ENCODE assay signal across 7 cellular contexts in the genomic region with DNA sequence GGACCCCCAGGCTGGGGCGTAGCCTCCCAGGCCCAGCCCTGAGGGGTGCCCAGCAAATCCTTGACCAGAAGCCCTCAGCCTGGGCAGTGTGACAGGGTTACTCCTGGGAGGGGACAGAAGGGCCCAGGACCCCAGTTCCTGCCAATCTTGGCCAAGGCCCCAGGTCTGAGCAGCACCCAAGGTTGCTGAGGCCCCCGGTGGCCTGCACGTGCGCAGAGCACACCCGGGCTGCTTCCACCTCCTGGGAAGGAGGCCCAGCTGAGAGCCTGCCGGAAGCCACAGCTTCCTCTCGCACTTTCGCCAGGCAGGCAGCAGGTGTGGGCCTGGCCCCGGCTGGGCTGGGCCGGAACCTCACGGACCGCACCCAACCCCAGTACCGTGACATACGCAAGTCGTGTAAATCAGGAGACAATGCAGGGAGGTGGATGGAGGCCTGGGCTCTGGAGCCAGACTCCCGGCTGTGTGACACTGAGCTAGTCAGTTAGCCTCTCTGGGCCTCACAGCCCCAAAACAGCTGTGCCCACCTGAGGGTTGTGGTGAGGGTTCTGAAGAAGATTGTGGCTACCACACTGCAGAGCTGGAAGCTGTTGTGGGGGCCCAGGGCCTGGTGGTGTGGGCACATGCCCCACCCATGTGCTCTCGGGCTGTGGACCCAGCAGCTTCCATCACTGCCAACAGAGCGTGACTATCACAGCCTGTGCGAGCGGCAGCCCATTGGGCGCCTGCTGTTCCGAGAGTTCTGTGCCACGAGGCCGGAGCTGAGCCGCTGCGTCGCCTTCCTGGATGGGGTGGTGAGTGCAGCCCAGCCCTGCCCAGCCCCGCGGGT. TPM values are rescaled to one million over a fixed set of nuclear protein-coding genes. Genes with fewer than 3 reads are reported as not detected.
DNase-seq lines count a peak whose midpoint lies in the region; ATAC-seq lines count a peak whose summit lies in the region.

No MANE protein-coding gene starts in this region.

- ATAC-seq in GM19452 (IDR thresholded peaks at IDR 0.05; ENCODE audit: unreplicated experiment) (peak; percentile 45), HG03432 (IDR thresholded peaks at IDR 0.05; ENCODE audit: unreplicated experiment) (peak; percentile 44)

- peaks cover 85% of the 10 kb centered on the region for H3K4me1 Mint-ChIP-seq in stimulated activated naive CD8-positive, alpha-beta T cell treated with anti-CD3 and anti-CD28 coated beads, Interleukin-15, Interleukin-2, amounts not matched to agents 100 ng/mL and 50 ng/mL, for 24 hours (ENCODE audit: low read depth)

- H3K4me3 Mint-ChIP-seq in stimulated activated naive CD8-positive, alpha-beta T cell treated with anti-CD3 and anti-CD28 coated beads, Interleukin-15, Interleukin-2, amounts not matched to agents 100 ng/mL and 50 ng/mL, for 24 hours = peak overlapping the region; percentile 95

- intact Hi-C loops in cardiac septum (cut with DNase I) = no loop called here

- H3K27ac Mint-ChIP-seq in stimulated activated naive CD8-positive, alpha-beta T cell treated with anti-CD3 and anti-CD28 coated beads, Interleukin-15, Interleukin-2, amounts not matched to agents 100 ng/mL and 50 ng/mL, for 24 hours = peak overlapping the region; percentile 97

- no peaks in the 10 kb centered on the region for H3K9me3 Mint-ChIP-seq in stimulated activated naive CD8-positive, alpha-beta T cell treated with anti-CD3 and anti-CD28 coated beads, Interleukin-15, Interleukin-2, amounts not matched to agents 100 ng/mL and 50 ng/mL, for 24 hours

- no peaks in the 10 kb centered on the region for H3K27me3 Mint-ChIP-seq in stimulated activated naive CD8-positive, alpha-beta T cell treated with anti-CD3 and anti-CD28 coated beads, Interleukin-15, Interleukin-2, amounts not matched to agents 100 ng/mL and 50 ng/mL, for 24 hours

- H3K36me3 Mint-ChIP-seq in stimulated activated naive CD8-positive, alpha-beta T cell treated with anti-CD3 and anti-CD28 coated beads, Interleukin-15, Interleukin-2, amounts not matched to agents 100 ng/mL and 50 ng/mL, for 24 hours (ENCODE audit: low read depth) = peaks cover 69% of the 10 kb centered on the region

- peak; percentile 76 to 82 for DNase-seq in activated CD4-positive, alpha-beta T cell treated with anti-CD3 and anti-CD28 coated beads, Interleukin-2, amount 50 U/mL, for 48 hours
- DNase-seq in cardiac septum (ENCODE audit: low spot score) (peak; percentile 93), HCEC 1CT (no peak), HuH-7 (ENCODE audit: low spot score) (no peak)

RNA-seq across cellular contexts. Expression of a gene that starts 5.1 kb away (rescaled TPM):
- total RNA-seq in cardiac septum = 20.2 TPM

RNA-seq across cellular contexts. Expression of a gene that starts 15.1 kb away (rescaled TPM):
- 5.1 TPM for total RNA-seq in cardiac septum

RNA-seq across cellular contexts. Expression of a gene that starts 22.2 kb away (rescaled TPM):
- total RNA-seq in cardiac septum = not detected

RNA-seq across cellular contexts. Expression of a gene that starts 31.1 kb away (rescaled TPM):
- total RNA-seq in cardiac septum = not detected

RNA-seq across cellular contexts. Expression of a gene that starts 41.9 kb away (rescaled TPM):
- total RNA-seq in cardiac septum = 27.5 TPM

Comparison
In these comparisons a context has a peak if more than half of its experiments do, and no peak if none do; other contexts are left out.
1. DNase-seq: peak in activated CD4-positive, alpha-beta T cell treated with anti-CD3 and anti-CD28 coated beads, Interleukin-2, amount 50 U/mL, for 48 hours (2 of 2) and cardiac septum (single experiment); none in HCEC 1CT (single experiment) and HuH-7 (single experiment).